ENCODE assay signal across 2 cellular contexts in the genomic region with DNA sequence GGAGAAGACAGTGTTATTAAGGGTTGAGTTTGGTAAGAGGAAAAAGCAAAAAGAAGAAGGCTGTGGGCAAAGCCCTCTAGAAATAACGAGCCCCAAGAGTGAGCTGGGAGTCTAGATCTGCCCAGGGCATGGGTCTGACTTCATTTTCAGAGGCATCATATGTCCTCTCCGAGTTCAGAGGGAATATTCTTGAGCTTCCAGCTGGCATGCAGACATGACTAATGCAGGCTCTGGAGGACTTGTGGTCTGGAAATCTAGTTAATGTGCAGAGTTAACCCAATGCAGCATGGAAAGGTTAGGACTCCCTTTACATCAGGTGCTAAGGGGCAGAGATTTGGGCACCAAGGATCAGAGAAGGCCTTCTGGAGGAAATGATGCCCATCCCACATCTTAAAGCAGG.
TF ChIP-seq lines count a peak whose summit lies in the region.

No MANE protein-coding gene starts in this region.

TF ChIP-seq in IMR-90, 13 proteins besides CTCF, POLR2A, EP300 and RAD21:
- TF ChIP-seq, protein P1, sequence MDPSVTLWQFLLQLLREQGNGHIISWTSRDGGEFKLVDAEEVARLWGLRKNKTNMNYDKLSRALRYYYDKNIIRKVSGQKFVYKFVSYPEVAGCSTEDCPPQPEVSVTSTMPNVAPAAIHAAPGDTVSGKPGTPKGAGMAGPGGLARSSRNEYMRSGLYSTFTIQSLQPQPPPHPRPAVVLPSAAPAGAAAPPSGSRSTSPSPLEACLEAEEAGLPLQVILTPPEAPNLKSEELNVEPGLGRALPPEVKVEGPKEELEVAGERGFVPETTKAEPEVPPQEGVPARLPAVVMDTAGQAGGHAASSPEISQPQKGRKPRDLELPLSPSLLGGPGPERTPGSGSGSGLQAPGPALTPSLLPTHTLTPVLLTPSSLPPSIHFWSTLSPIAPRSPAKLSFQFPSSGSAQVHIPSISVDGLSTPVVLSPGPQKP (IDR thresholded peaks at IDR 0.05; ENCODE audit: borderline replicate concordance, low read depth, low read length): no peak
- TF ChIP-seq RFX5 (IDR thresholded peaks at IDR 0.05; ENCODE audit: low read depth, low read length): no peak
- TF ChIP-seq FOS (IDR thresholded peaks at IDR 0.05; ENCODE audit: low read depth, low read length): no peak
- TF ChIP-seq MAZ (IDR thresholded peaks at IDR 0.05; ENCODE audit: borderline replicate concordance, low read depth, low read length): no peak
- no peak for TF ChIP-seq SMC3 (IDR thresholded peaks at IDR 0.05; ENCODE audit: low read depth, low read length)
- TF ChIP-seq MXI1 (IDR thresholded peaks at IDR 0.05; ENCODE audit: borderline replicate concordance, low read depth, low read length): no peak
- no peak for TF ChIP-seq CEBPB (IDR thresholded peaks at IDR 0.05; ENCODE audit: low read depth, low read length)
- no peak for TF ChIP-seq BHLHE40 (IDR thresholded peaks at IDR 0.05; ENCODE audit: low read depth, low read length)
- no peak for TF ChIP-seq MAFK (IDR thresholded peaks at IDR 0.05; ENCODE audit: low read depth, low read length)
- TF ChIP-seq CHD1 (IDR thresholded peaks at IDR 0.05; ENCODE audit: low read depth, low read length): no peak
- no peak for TF ChIP-seq NFE2L2 (IDR thresholded peaks at IDR 0.05; ENCODE audit: low read depth, low read length)
- TF ChIP-seq, protein P2, sequence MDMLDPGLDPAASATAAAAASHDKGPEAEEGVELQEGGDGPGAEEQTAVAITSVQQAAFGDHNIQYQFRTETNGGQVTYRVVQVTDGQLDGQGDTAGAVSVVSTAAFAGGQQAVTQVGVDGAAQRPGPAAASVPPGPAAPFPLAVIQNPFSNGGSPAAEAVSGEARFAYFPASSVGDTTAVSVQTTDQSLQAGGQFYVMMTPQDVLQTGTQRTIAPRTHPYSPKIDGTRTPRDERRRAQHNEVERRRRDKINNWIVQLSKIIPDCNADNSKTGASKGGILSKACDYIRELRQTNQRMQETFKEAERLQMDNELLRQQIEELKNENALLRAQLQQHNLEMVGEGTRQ (IDR thresholded peaks at IDR 0.05; ENCODE audit: low read depth, low read length): no peak

TF ChIP-seq in HEK293T, 16 proteins besides CTCF, POLR2A, EP300 and RAD21:
- TF ChIP-seq SUZ12 (IDR thresholded peaks at IDR 0.05): no peak
- no peak for TF ChIP-seq SP1 (IDR thresholded peaks at IDR 0.05)
- TF ChIP-seq TARDBP (IDR thresholded peaks at IDR 0.05): no peak
- TF ChIP-seq ZNF384 (IDR thresholded peaks at IDR 0.05): no peak
- no peak for TF ChIP-seq CTBP1 (IDR thresholded peaks at IDR 0.05; ENCODE audit: borderline replicate concordance)
- TF ChIP-seq FOXA1 (IDR thresholded peaks at IDR 0.05): no peak
- TF ChIP-seq ELF4 (IDR thresholded peaks at IDR 0.05): no peak
- TF ChIP-seq FOXM1 (IDR thresholded peaks at IDR 0.05; ENCODE audit: borderline replicate concordance): no peak
- TF ChIP-seq NFRKB (IDR thresholded peaks at IDR 0.05): no peak
- TF ChIP-seq, protein P3, sequence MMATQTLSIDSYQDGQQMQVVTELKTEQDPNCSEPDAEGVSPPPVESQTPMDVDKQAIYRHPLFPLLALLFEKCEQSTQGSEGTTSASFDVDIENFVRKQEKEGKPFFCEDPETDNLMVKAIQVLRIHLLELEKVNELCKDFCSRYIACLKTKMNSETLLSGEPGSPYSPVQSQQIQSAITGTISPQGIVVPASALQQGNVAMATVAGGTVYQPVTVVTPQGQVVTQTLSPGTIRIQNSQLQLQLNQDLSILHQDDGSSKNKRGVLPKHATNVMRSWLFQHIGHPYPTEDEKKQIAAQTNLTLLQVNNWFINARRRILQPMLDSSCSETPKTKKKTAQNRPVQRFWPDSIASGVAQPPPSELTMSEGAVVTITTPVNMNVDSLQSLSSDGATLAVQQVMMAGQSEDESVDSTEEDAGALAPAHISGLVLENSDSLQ (IDR thresholded peaks at IDR 0.05): no peak
- TF ChIP-seq L3MBTL2 (conservative IDR thresholded peaks at IDR 0.05): no peak
- no peak for TF ChIP-seq BHLHE40 (IDR thresholded peaks at IDR 0.05; ENCODE audit: borderline replicate concordance)
- no peak for TF ChIP-seq FOXK2 (IDR thresholded peaks at IDR 0.05)
